In genomic region chr3:15875016-15875689, GRCh38 we compare ENCODE assay signal across 15 cellular contexts.
A peak's percentile ranks its signal among the peaks of the same experiment; 100 is the strongest.
DNase-seq lines count a peak whose midpoint lies in the region; ATAC-seq and TF ChIP-seq lines count a peak whose summit lies in the region.
"Had no signal": no experiment of that assay in that cellular context is flagged by ENCODE, and none has a peak within 500 bp of the region (broad histone marks: within the 10 kb centered on the region; RNA-seq: fewer than 3 reads in every experiment).

No MANE protein-coding gene starts in this region.

- H3K27me3 Mint-ChIP-seq in T-helper 2 cell treated with Interferon-gamma antibody and Interleukin-4, amounts not matched to agents 5 μg/mL and 100 μg/mL, for 36 hours (ENCODE audit: low read depth) = peaks cover 6% of the 10 kb centered on the region
- peaks cover 5 to 9% of the 10 kb centered on the region in 2 donors for H3K27me3 Mint-ChIP-seq in natural killer cell treated with Interleukin-12 subunit alpha and Interleukin-12 subunit beta and Interleukin-15 and Interleukin-18, amount 100 ng/mL, for 72 hours

- POLR2A ChIA-PET in HEK293 (lab: Yijun Ruan, JAX) = no interaction called here

- TF ChIP-seq CTCF in HEK293 (tag by site-specific recombination; IDR thresholded peaks at IDR 0.05) = no peak
- TF ChIP-seq CTCF in fibroblast of villous mesenchyme (IDR thresholded peaks at IDR 0.05; ENCODE audit: insufficient read depth, low read depth, low read length) = no peak

- H3K36me3 Mint-ChIP-seq in T-helper 2 cell treated with Interferon-gamma antibody and Interleukin-4, amounts not matched to agents 5 μg/mL and 100 μg/mL, for 36 hours (ENCODE audit: low read depth) = peaks cover 2% of the 10 kb centered on the region
- H3K36me3 Mint-ChIP-seq in natural killer cell treated with Interleukin-12 subunit alpha and Interleukin-12 subunit beta and Interleukin-15 and Interleukin-18, amount 100 ng/mL, for 72 hours = no peaks in the 10 kb centered on the region

- H3K9me3 ChIP-seq in HEK293 (ENCODE audit: control insufficient read depth, insufficient read depth, low read depth, low read length) = no peaks in the 10 kb centered on the region

- no peak for ATAC-seq in natural killer cell treated with Interleukin-12 subunit alpha and Interleukin-12 subunit beta and Interleukin-15 and Interleukin-18, amount 100 ng/mL, for 72 hours
- ATAC-seq: HCT116 had no signal

- no peak overlapping the region for H3K27ac ChIP-seq in HEK293 (ENCODE audit: extremely low read depth, low read depth, low read length)
- H3K27ac ChIP-seq: VCaP had no signal

- H3K36me3 ChIP-seq in HEK293 (ENCODE audit: control insufficient read depth in 2 of 2, insufficient read depth in 1 of 2, low read length in 2 of 2) = no peaks in the 10 kb centered on the region

- H3K4me3 ChIP-seq in HEK293 (ENCODE audit: low read depth, low read length) = no peak overlapping the region
- no peak overlapping the region for H3K4me3 ChIP-seq in fibroblast of villous mesenchyme (ENCODE audit: low read depth, low read length)

- DNase-seq in A172 (ENCODE audit: low spot score) = peak; percentile 46
- peak; percentile 75 for DNase-seq in amniotic stem cell (lab: John Stamatoyannopoulos, UW)
- DNase-seq in fibroblast of villous mesenchyme (ENCODE audit: low read depth) = peak; percentile 63
- no peak for DNase-seq in NCI-H82 treated with DMSO at 0.1 percent for 48 hours (lab: John Stamatoyannopoulos, UW; ENCODE audit: unreplicated experiment)
- no peak for DNase-seq in T-helper 2 cell treated with Interferon-gamma antibody and Interleukin-4, amounts not matched to agents 5 μg/mL and 100 μg/mL, for 36 hours (ENCODE audit: low spot score)
- DNase-seq in cerebellum (ENCODE audit: low spot score) = no peak
- DNase-seq in natural killer cell treated with Interleukin-12 subunit alpha and Interleukin-12 subunit beta and Interleukin-15 and Interleukin-18, amount 100 ng/mL, for 72 hours (ENCODE audit: low spot score) = no peak
- DNase-seq: activated naive CD8-positive, alpha-beta T cell treated with anti-CD3 and anti-CD28 coated beads, Interleukin-2, amount 10 ng/mL, durations not matched to agents 7 days and 5 days; dermis blood vessel endothelial cell; NCI-H2171 treated with DMSO at 0.1 percent for 48 hours; occipital lobe had no signal

- H3K27ac Mint-ChIP-seq in T-helper 2 cell treated with Interferon-gamma antibody and Interleukin-4, amounts not matched to agents 5 μg/mL and 100 μg/mL, for 36 hours = no peak overlapping the region
- no peak overlapping the region for H3K27ac Mint-ChIP-seq in natural killer cell treated with Interleukin-12 subunit alpha and Interleukin-12 subunit beta and Interleukin-15 and Interleukin-18, amount 100 ng/mL, for 72 hours
- H3K27ac Mint-ChIP-seq: activated naive CD8-positive, alpha-beta T cell treated with anti-CD3 and anti-CD28 coated beads, Interleukin-2, amount 10 ng/mL, durations not matched to agents 7 days and 5 days; mesothelial cell of epicardium had no signal

- CTCF ChIA-PET in HEK293 (lab: Yijun Ruan, JAX) = interaction anchor here (1.1 kb wide), 1 partner anchor 78 kb away, joined by 3 read pairs; no protein-coding TSS in a partner anchor

- H3K4me3 Mint-ChIP-seq in T-helper 2 cell treated with Interferon-gamma antibody and Interleukin-4, amounts not matched to agents 5 μg/mL and 100 μg/mL, for 36 hours = no peak overlapping the region
- no peak overlapping the region for H3K4me3 Mint-ChIP-seq in natural killer cell treated with Interleukin-12 subunit alpha and Interleukin-12 subunit beta and Interleukin-15 and Interleukin-18, amount 100 ng/mL, for 72 hours
- H3K4me3 Mint-ChIP-seq: activated naive CD8-positive, alpha-beta T cell treated with anti-CD3 and anti-CD28 coated beads, Interleukin-2, amount 10 ng/mL, durations not matched to agents 7 days and 5 days; mesothelial cell of epicardium had no signal

- H3K9me3 Mint-ChIP-seq in T-helper 2 cell treated with Interferon-gamma antibody and Interleukin-4, amounts not matched to agents 5 μg/mL and 100 μg/mL, for 36 hours = peaks cover 3% of the 10 kb centered on the region
- H3K9me3 Mint-ChIP-seq in natural killer cell treated with Interleukin-12 subunit alpha and Interleukin-12 subunit beta and Interleukin-15 and Interleukin-18, amount 100 ng/mL, for 72 hours = no peaks in the 10 kb centered on the region

- H3K4me1 Mint-ChIP-seq in T-helper 2 cell treated with Interferon-gamma antibody and Interleukin-4, amounts not matched to agents 5 μg/mL and 100 μg/mL, for 36 hours (ENCODE audit: low read depth) = no peaks in the 10 kb centered on the region
- peaks cover 0 to 3% of the 10 kb centered on the region in 2 donors for H3K4me1 Mint-ChIP-seq in natural killer cell treated with Interleukin-12 subunit alpha and Interleukin-12 subunit beta and Interleukin-15 and Interleukin-18, amount 100 ng/mL, for 72 hours (ENCODE audit: low read depth in 2 of 2)
- H3K4me1 Mint-ChIP-seq: activated naive CD8-positive, alpha-beta T cell treated with anti-CD3 and anti-CD28 coated beads, Interleukin-2, amount 10 ng/mL, durations not matched to agents 7 days and 5 days; mesothelial cell of epicardium had no signal

- H3K4me1 ChIP-seq in HEK293 (ENCODE audit: control insufficient read depth, insufficient read depth, low read length) = no peaks in the 10 kb centered on the region

TF ChIP-seq in HEK293, 187 proteins besides CTCF, POLR2A, EP300 and RAD21:
- peak; percentile 67 for TF ChIP-seq ZBTB17 (tag by site-specific recombination; IDR thresholded peaks at IDR 0.05)
- no peak for TF ChIP-seq ZNF692 (tag by site-specific recombination; IDR thresholded peaks at IDR 0.05)
- no peak for TF ChIP-seq ZBTB21 (tag by site-specific recombination; IDR thresholded peaks at IDR 0.05)
- peak; percentile 44; the same call in 1 of the 2 replicates for TF ChIP-seq ZNF629 (tag by site-specific recombination; IDR thresholded peaks at IDR 0.05)
- 0 out of 2 replicates have a peak, but pooled peaks have one; percentile 9 for TF ChIP-seq ZNF184 (tag by site-specific recombination; IDR thresholded peaks at IDR 0.05)
TF ChIP-seq in HEK293: peak in this region for 3.

Comparison
In these comparisons a context has a peak if more than half of its experiments do, and no peak if none do; other contexts are left out.
1. DNase-seq: peak in A172 (single experiment), amniotic stem cell (single experiment) and fibroblast of villous mesenchyme (single experiment); none in NCI-H82 treated with DMSO at 0.1 percent for 48 hours (single experiment), T-helper 2 cell treated with Interferon-gamma antibody and Interleukin-4, amounts not matched to agents 5 μg/mL and 100 μg/mL, for 36 hours (single experiment), cerebellum (single experiment) and natural killer cell treated with Interleukin-12 subunit alpha and Interleukin-12 subunit beta and Interleukin-15 and Interleukin-18, amount 100 ng/mL, for 72 hours (single experiment).